Comparison of ENCODE assay signal across 8 cellular contexts in the genomic region with DNA sequence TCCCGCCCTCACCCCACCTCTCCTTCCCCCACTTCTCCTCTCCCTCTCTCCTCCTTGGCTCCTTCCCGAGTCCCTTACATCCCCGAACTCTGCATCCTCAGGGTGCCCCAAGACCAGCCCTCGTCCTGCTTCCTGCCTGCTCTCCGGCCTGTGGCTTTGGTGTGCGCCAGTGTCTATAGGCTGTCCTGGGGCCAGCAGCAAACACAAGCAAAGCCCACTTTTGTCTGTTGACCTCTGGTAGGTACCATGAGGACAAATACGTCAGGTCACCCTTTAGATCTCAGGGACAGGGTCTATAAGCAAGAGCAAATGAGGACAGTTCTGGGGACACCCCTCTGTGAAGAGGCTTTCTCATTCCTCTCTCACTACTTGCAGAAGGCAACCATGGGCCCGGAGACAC. TPM values are rescaled to one million over a fixed set of nuclear protein-coding genes. Genes with fewer than 3 reads are reported as not detected.
DNase-seq lines count a peak whose midpoint lies in the region; ATAC-seq, FAIRE-seq and TF ChIP-seq lines count a peak whose summit lies in the region.

No MANE protein-coding gene starts in this region.

- H2AK5ac ChIP-seq in mesenchymal stem cell (ENCODE audit: low read length, severe bottlenecking), result no peak overlapping the region

- no peak overlapping the region for H3K9ac ChIP-seq in GM12878 (ENCODE audit: control insufficient read depth, insufficient read depth, low read length)
- H3K9ac ChIP-seq in mesenchymal stem cell (ENCODE audit: low read length), result peak overlapping the region; percentile 77

- H3K27me3 ChIP-seq in GM12878 (replicated peaks in 1 of 2; ENCODE audit: control insufficient read depth in 2 of 2, insufficient read depth in 2 of 2, low read length in 1 of 2) (peaks cover 2 to 4% of the 10 kb centered on the region in 2 experiments; a peak in 3 of 4 replicates), mesenchymal stem cell (ENCODE audit: control insufficient read depth in 1 of 2, insufficient read depth in 1 of 2, low read length in 2 of 2) (no peaks in the 10 kb centered on the region), upper lobe of right lung (no peaks in the 10 kb centered on the region)

- H3K27me3 Mint-ChIP-seq in activated naive CD4-positive, alpha-beta T cell treated with anti-CD3 and anti-CD28 coated beads for 36 hours (ENCODE audit: low read depth), result peaks cover 28% of the 10 kb centered on the region

- no peaks in the 10 kb centered on the region for H4K20me1 ChIP-seq in GM12878 (ENCODE audit: control insufficient read depth, insufficient read depth)

- H3K27ac Mint-ChIP-seq in activated naive CD4-positive, alpha-beta T cell treated with anti-CD3 and anti-CD28 coated beads for 36 hours, result no peak overlapping the region

- no peak for DNase-seq in activated naive CD4-positive, alpha-beta T cell treated with anti-CD3 and anti-CD28 coated beads for 36 hours
- no peak for DNase-seq in activated naive CD4-positive, alpha-beta T cell (lab: John Stamatoyannopoulos, UW)
- no peak for DNase-seq in GM12878 (ENCODE audit: low read depth, low spot score)
- peak; percentile 22 for DNase-seq in mesenchymal stem cell
- no peak for DNase-seq in upper lobe of right lung
- DNase-seq in NCI-H187 treated with DMSO at 0.1 percent for 48 hours (lab: John Stamatoyannopoulos, UW), result no peak
- DNase-seq in GM13976 (ENCODE audit: low spot score), result no peak

- H3K4me3 ChIP-seq in GM12878, result peak overlapping the region; percentile 47; the same call in 1 of the 2 replicates
- H3K4me3 ChIP-seq in mesenchymal stem cell (ENCODE audit: insufficient read depth in 1 of 2, low read depth in 1 of 2, low read length in 2 of 2), result peak overlapping the region in 1 of 2 experiments; percentile 67
- peak overlapping the region; percentile 74 for H3K4me3 ChIP-seq in upper lobe of right lung

- H3K36me3 Mint-ChIP-seq in activated naive CD4-positive, alpha-beta T cell treated with anti-CD3 and anti-CD28 coated beads for 36 hours (ENCODE audit: low read depth), result no peaks in the 10 kb centered on the region

- POLR2A ChIA-PET in GM12878 (lab: Charles Lee), result interaction anchor here (1.9 kb wide), 1 partner anchor 10 kb away, joined by 9 read pairs; a partner anchor contains a TSS

- intact Hi-C loops in activated naive CD4-positive, alpha-beta T cell treated with anti-CD3 and anti-CD28 coated beads for 36 hours (cut with micrococcal nuclease), result loop anchor here (1.0 kb wide), 2 partner anchors 10 to 36 kb away; a partner anchor contains a TSS
- intact Hi-C loops in GM12878 (cut with micrococcal nuclease; ENCODE audit: unreplicated experiment), result no loop called here
- intact Hi-C loops in upper lobe of right lung (cut with DNase I), result no loop called here

- no peak overlapping the region for H2BK5ac ChIP-seq in mesenchymal stem cell (ENCODE audit: low read depth, low read length, poor library complexity, severe bottlenecking)

- no peak for TF ChIP-seq RAD21 in GM12878 (IDR thresholded peaks at IDR 0.05; ENCODE audit: insufficient read depth, low read depth, low read length)

- no peak for TF ChIP-seq EP300 in GM12878 (IDR thresholded peaks at IDR 0.05; ENCODE audit: borderline replicate concordance in 1 of 2, control insufficient read depth in 1 of 2, low read depth in 2 of 2, low read length in 2 of 2)

- H2BK120ac ChIP-seq in mesenchymal stem cell (ENCODE audit: low read depth, low read length), result no peak overlapping the region

- H3K79me2 ChIP-seq in GM12878 (ENCODE audit: control insufficient read depth, insufficient read depth, low read length), result no peaks in the 10 kb centered on the region

- CTCF ChIA-PET in activated naive CD4-positive, alpha-beta T cell treated with anti-CD3 and anti-CD28 coated beads for 36 hours (lab: Charles Lee), result interaction anchor here (1.0 to 4.4 kb wide), 2 partner anchors 12 to 68 kb away, joined by 8 to 37 read pairs; no protein-coding TSS in a partner anchor
- CTCF ChIA-PET in GM12878 (lab: Yijun Ruan, JAX), result interaction anchor here (0.6 to 5.6 kb wide), 4 partner anchors 10 to 362 kb away, joined by 3 to 77 read pairs (median 4); a partner anchor contains a TSS

- H3K9me3 ChIP-seq in GM12878 (replicated peaks; ENCODE audit: control insufficient read depth, insufficient read depth, low read length), result no peaks in the 10 kb centered on the region
- no peaks in the 10 kb centered on the region for H3K9me3 ChIP-seq in mesenchymal stem cell (ENCODE audit: control insufficient read depth, low read length)
- no peaks in the 10 kb centered on the region for H3K9me3 ChIP-seq in upper lobe of right lung

- SMC1A ChIA-PET in GM12878 (lab: Charles Lee; ENCODE audit: uncharacterized antibody, unreplicated experiment), result no interaction called here

- no peak for TF ChIP-seq POLR2A in GM12878 (IDR thresholded peaks at IDR 0.05; ENCODE audit: low read depth, low read length)

- peak overlapping the region in 1 of 2 experiments; percentile 66 for H3K14ac ChIP-seq in mesenchymal stem cell (ENCODE audit: low read length in 2 of 2)

- H3K79me1 ChIP-seq in mesenchymal stem cell (replicated peaks; ENCODE audit: low read length, poor library complexity, severe bottlenecking), result peaks cover 3% of the 10 kb centered on the region

- WGBS in GM12878 (ENCODE audit: insufficient coverage, insufficient replicate concordance, low lambda C conversion rate, missing lambda C conversion rate), result 28% methylated on average over 6 of the region's 8 CpGs
- 24% methylated on average over 8 of the region's 8 CpGs for WGBS in mesenchymal stem cell

- H3K23ac ChIP-seq in mesenchymal stem cell (ENCODE audit: low read length in 2 of 2), result peak overlapping the region in 1 of 2 experiments; percentile 97

- peak overlapping the region; percentile 74 for H2AFZ ChIP-seq in GM12878 (ENCODE audit: control insufficient read depth, low read depth, low read length)
- peak overlapping the region; percentile 74 for H2AFZ ChIP-seq in mesenchymal stem cell (ENCODE audit: low read depth, low read length)

- FAIRE-seq in GM12878 (lab: Jason Lieb, UNC), result peak; percentile 7

- H4K8ac ChIP-seq in mesenchymal stem cell (ENCODE audit: low read length), result peak overlapping the region; percentile 67

- peak overlapping the region; percentile 82 for H3K4me2 ChIP-seq in GM12878 (ENCODE audit: control insufficient read depth, insufficient read depth)
- H3K4me2 ChIP-seq in mesenchymal stem cell (ENCODE audit: low read length, poor library complexity, severe bottlenecking), result peak overlapping the region; percentile 48

- ATAC-seq in GM12878 (peak; percentile 11; the same call in 2 of the 3 replicates), upper lobe of right lung (peak; percentile 6), GM18520 (IDR thresholded peaks at IDR 0.05; ENCODE audit: unreplicated experiment) (no peak)

- H3K9me3 Mint-ChIP-seq in activated naive CD4-positive, alpha-beta T cell treated with anti-CD3 and anti-CD28 coated beads for 36 hours, result no peaks in the 10 kb centered on the region

- TF ChIP-seq CTCF in GM12878 (IDR thresholded peaks at IDR 0.05 in 2 of 3, conservative IDR thresholded peaks at IDR 0.05 in 1 of 3; ENCODE audit: control insufficient read depth in 2 of 3, extremely low read depth in 1 of 3, insufficient read depth in 1 of 3, low read depth in 3 of 3, low read length in 3 of 3), result no peak
- no peak for TF ChIP-seq CTCF in upper lobe of right lung (IDR thresholded peaks at IDR 0.05)
- TF ChIP-seq CTCF in GM13976 (IDR thresholded peaks at IDR 0.05; ENCODE audit: borderline replicate concordance, control extremely low read depth, extremely low read depth, insufficient read depth, missing control alignments), result no peak

- H4K91ac ChIP-seq in mesenchymal stem cell (ENCODE audit: low read length), result peak overlapping the region; percentile 23

- no peaks in the 10 kb centered on the region for H3K36me3 ChIP-seq in GM12878 (ENCODE audit: control insufficient read depth in 2 of 2, insufficient read depth in 2 of 2, low read length in 1 of 2)
- H3K36me3 ChIP-seq in mesenchymal stem cell (ENCODE audit: control insufficient read depth in 1 of 2, insufficient read depth in 2 of 2, low read depth in 1 of 2, low read length in 2 of 2), result peaks cover 9 to 17% of the 10 kb centered on the region in 2 experiments
- H3K36me3 ChIP-seq in upper lobe of right lung, result no peaks in the 10 kb centered on the region

- in situ Hi-C loops in GM12878 (cut with MboI), result no loop called here
- in situ Hi-C loops in GM13976 (cut with MboI; ENCODE audit: low sequenced_read_pairs, unreplicated experiment), result no loop called here

- peak overlapping the region; percentile 55 to 99 for H2BK12ac ChIP-seq in mesenchymal stem cell (ENCODE audit: low read length in 2 of 2)

- peak overlapping the region; percentile 90 to 97 for H3K18ac ChIP-seq in mesenchymal stem cell (ENCODE audit: low read depth in 1 of 2, low read length in 2 of 2)

- H3K4me1 ChIP-seq in GM12878 (ENCODE audit: control insufficient read depth, insufficient read depth, low read length), result peaks cover 9% of the 10 kb centered on the region
- peaks cover 13% of the 10 kb centered on the region for H3K4me1 ChIP-seq in mesenchymal stem cell (ENCODE audit: control insufficient read depth, insufficient read depth, low read depth, low read length)
- peaks cover 12% of the 10 kb centered on the region for H3K4me1 ChIP-seq in upper lobe of right lung

- peak overlapping the region; percentile 29 to 93 for H3K4ac ChIP-seq in mesenchymal stem cell (ENCODE audit: low read depth in 1 of 2, low read length in 2 of 2)

- peaks cover 7% of the 10 kb centered on the region for H3K4me1 Mint-ChIP-seq in activated naive CD4-positive, alpha-beta T cell treated with anti-CD3 and anti-CD28 coated beads for 36 hours (ENCODE audit: low read depth)

- H3K27ac ChIP-seq in GM12878 (ENCODE audit: control insufficient read depth, insufficient read depth) (no peak overlapping the region), mesenchymal stem cell (ENCODE audit: low read length, poor library complexity, severe bottlenecking) (no peak overlapping the region), upper lobe of right lung (no peak overlapping the region)

- peak overlapping the region; percentile 73 for H3K4me3 Mint-ChIP-seq in activated naive CD4-positive, alpha-beta T cell treated with anti-CD3 and anti-CD28 coated beads for 36 hours

- H2BK15ac ChIP-seq in mesenchymal stem cell (ENCODE audit: low read depth, poor library complexity, severe bottlenecking), result no peak overlapping the region

- BruUV-seq in GM12878 (replicated peaks; lab: Mats Ljungman, UMichigan), result no TSS peak

- RAD21 ChIA-PET in GM12878 (lab: Charles Lee; ENCODE audit: unreplicated experiment), result interaction anchor here (2.6 to 5.0 kb wide), 2 partner anchors 11 to 12 kb away, joined by 13 to 35 read pairs; a partner anchor contains a TSS

RNA-seq across cellular contexts. Expression of a gene that starts 0.3 kb away (rescaled TPM):
- total RNA-seq in activated naive CD4-positive, alpha-beta T cell treated with anti-CD3 and anti-CD28 coated beads for 36 hours, result 1 to 10 TPM; 2.4 to 3.3 TPM
- 0.86 TPM in 1 of 2 replicates, not detected in the other for total RNA-seq in GM12878 (2013; cell fraction: nucleolus; rRNA removed)
- total RNA-seq in GM12878 (2014; rRNA removed), result 0.93 and 1.6 TPM in 2 replicates
- total RNA-seq in GM12878 (2014; rRNA removed; fragmentation: Illumina TruSeq; extraction: Trizol), result 2.3 and 2.7 TPM in 2 replicates
- 3.6 and 4.3 TPM in 2 replicates for total RNA-seq in GM12878 (2021)
- 2.1 TPM for polyA plus RNA-seq in GM12878 (2011; ENCODE audit: low read depth)
- polyA plus RNA-seq in GM12878 (2011; rRNA removed), result 0.20 and 0.27 TPM in 2 replicates
- polyA plus RNA-seq in GM12878 (2011; cell fraction: cytosol; rRNA removed), result 0.12 and 0.40 TPM in 2 replicates
- polyA plus RNA-seq in GM12878 (2011; cell fraction: nucleus; rRNA removed), result 0.22 and 0.48 TPM in 2 replicates
- 3.1 and 4.2 TPM in 2 replicates for polyA plus RNA-seq in GM12878 (2012)
- polyA plus RNA-seq in GM12878 (2014; fragmentation: Illumina TruSeq; extraction: Trizol), result 1.8 and 3.3 TPM in 2 replicates
- polyA plus RNA-seq in GM12878 (2014; fragmentation: Nextera tagmentation; extraction: Ambion mirVana), result 1 to 10 TPM; 2.5 to 2.9 TPM
- 2.7 and 3.1 TPM in 2 replicates for polyA plus RNA-seq in GM12878 (2014; rRNA removed)
- 1 to 10 TPM; 2.0 to 3.2 TPM for polyA plus RNA-seq in GM12878 (2016; fragmentation: Nextera tagmentation; extraction: Ambion mirVana)
- polyA minus RNA-seq in GM12878 (2011; rRNA and poly(A)+ RNA removed), result not detected in 2 replicates
- not detected in 2 replicates for polyA minus RNA-seq in GM12878 (2011; cell fraction: cytosol; rRNA and poly(A)+ RNA removed)
- polyA minus RNA-seq in GM12878 (2011; cell fraction: nucleus; rRNA and poly(A)+ RNA removed), result not detected in 2 replicates
- polyA plus RNA-seq in mesenchymal stem cell (2013, experiment 1 of 2), result 148 TPM
- 153 TPM for polyA plus RNA-seq in mesenchymal stem cell (2013, experiment 2 of 2)
- total RNA-seq in upper lobe of right lung, result 24.5 TPM

RNA-seq across cellular contexts. Expression of a gene that starts 10.2 kb away (rescaled TPM):
- total RNA-seq in activated naive CD4-positive, alpha-beta T cell treated with anti-CD3 and anti-CD28 coated beads for 36 hours, result 100 to 1,000 TPM in 1 of 2 experiments, 10 to 100 TPM in 1; 95.2 to 102 TPM
- total RNA-seq in GM12878 (2013; cell fraction: nucleolus; rRNA removed), result 68.6 and 83.4 TPM in 2 replicates
- total RNA-seq in GM12878 (2014; rRNA removed) (16.5 and 16.8 TPM in 2 replicates), GM12878 (2014; rRNA removed; fragmentation: Illumina TruSeq; extraction: Trizol) (36.2 and 39.9 TPM in 2 replicates), GM12878 (2021) (62.3 and 72.8 TPM in 2 replicates), upper lobe of right lung (201 TPM)
- 52.9 TPM for polyA plus RNA-seq in GM12878 (2011; ENCODE audit: low read depth)
- polyA plus RNA-seq in GM12878 (2011; rRNA removed) (84.5 and 104 TPM in 2 replicates), GM12878 (2014; fragmentation: Illumina TruSeq; extraction: Trizol) (60.5 and 63.8 TPM in 2 replicates), GM12878 (2014; fragmentation: Nextera tagmentation; extraction: Ambion mirVana) (1 to 10 TPM; 3.8 to 4.1 TPM), GM12878 (2014; rRNA removed) (44.7 and 48.6 TPM in 2 replicates), GM12878 (2016; fragmentation: Nextera tagmentation; extraction: Ambion mirVana) (10 to 100 TPM; 11.1 to 11.5 TPM)
- polyA plus RNA-seq in GM12878 (2011; cell fraction: cytosol; rRNA removed), result 78.3 and 81.2 TPM in 2 replicates
- 72.4 and 101 TPM in 2 replicates for polyA plus RNA-seq in GM12878 (2011; cell fraction: nucleus; rRNA removed)
- 70.1 and 111 TPM in 2 replicates for polyA plus RNA-seq in GM12878 (2012)
- 71.0 and 98.3 TPM in 2 replicates for polyA minus RNA-seq in GM12878 (2011; rRNA and poly(A)+ RNA removed)
- 30.1 and 32.1 TPM in 2 replicates for polyA minus RNA-seq in GM12878 (2011; cell fraction: cytosol; rRNA and poly(A)+ RNA removed)
- polyA minus RNA-seq in GM12878 (2011; cell fraction: nucleus; rRNA and poly(A)+ RNA removed), result 22.1 and 37.8 TPM in 2 replicates
- 172 TPM for polyA plus RNA-seq in mesenchymal stem cell (2013, experiment 1 of 2)
- 169 TPM for polyA plus RNA-seq in mesenchymal stem cell (2013, experiment 2 of 2)
